Comparison of ENCODE assay signal across 8 cellular contexts in genomic region chrX:70289793-70290770, GRCh38. TPM values are rescaled to one million over a fixed set of nuclear protein-coding genes. Genes with fewer than 3 reads are reported as not detected.
A peak's percentile ranks its signal among the peaks of the same experiment; 100 is the strongest.
DNase-seq lines count a peak whose midpoint lies in the region; ATAC-seq and TF ChIP-seq lines count a peak whose summit lies in the region.

Gene KIF4A (plus strand): TSS chrX:70290104. CDS start chrX:70290459, 355 bp downstream.
Gene PDZD11 (minus strand): TSS chrX:70289927. CDS start chrX:70289341, 586 bp downstream.

- H3K27ac Mint-ChIP-seq in activated B cell treated with CpG ODN at 0.5 μM for 24 hours: peak within 1 kb of the TSS; percentile 72

- H3K27ac ChIP-seq in caudate nucleus (ENCODE audit: low read depth, low read length): peak within 1 kb of the TSS; percentile 24

- H3K4me1 Mint-ChIP-seq in activated B cell treated with CpG ODN at 0.5 μM for 24 hours: peaks cover 13% of the 10 kb centered on the region

- POLR2A ChIA-PET in AG04449 (lab: Yijun Ruan, JAX): interaction anchor here (1.0 kb wide), 1 partner anchor 12 kb away, joined by 3 read pairs; no protein-coding TSS in a partner anchor
- POLR2A ChIA-PET in activated B cell treated with CpG ODN at 0.5 μM for 24 hours (lab: Charles Lee): interaction anchor here (0.6 kb wide), 1 partner anchor 159 kb away, joined by 3 read pairs; no protein-coding TSS in a partner anchor

- CTCF ChIA-PET in AG04449 (lab: Yijun Ruan, JAX) (interaction anchor here (1.1 kb wide), 1 partner anchor 10 kb away, joined by 4 read pairs; no protein-coding TSS in a partner anchor), activated B cell treated with CpG ODN at 0.5 μM for 24 hours (lab: Charles Lee) (interaction anchor here (0.6 kb wide), 1 partner anchor 149 kb away, joined by 3 read pairs; no protein-coding TSS in a partner anchor)

- intact Hi-C loops in activated B cell treated with CpG ODN at 0.5 μM for 24 hours (cut with micrococcal nuclease): loop anchor here (1.0 to 2.0 kb wide), 3 partner anchors 47 to 157 kb away; partner anchors contain the start of gene IGBP1

- ATAC-seq in GM18861 (IDR thresholded peaks at IDR 0.05; ENCODE audit: unreplicated experiment) (peak; percentile 92), HG03095 (IDR thresholded peaks at IDR 0.05; ENCODE audit: unreplicated experiment) (peak; percentile 95), activated B cell treated with CpG ODN at 0.5 μM for 24 hours (ENCODE audit: low read depth) (peak; percentile 100)

- peak within 1 kb of the TSS; percentile 76 for H3K4me3 ChIP-seq in AG04449 (ENCODE audit: low read depth, low read length)

- H3K9me3 Mint-ChIP-seq in activated B cell treated with CpG ODN at 0.5 μM for 24 hours: no peaks in the 10 kb centered on the region

- TF ChIP-seq CTCF in AG04449 (IDR thresholded peaks at IDR 0.05; ENCODE audit: insufficient read depth, low read length, missing control alignments) (no peak), activated B cell treated with CpG ODN at 0.5 μM for 24 hours (IDR thresholded peaks at IDR 0.05) (no peak)

- peak within 1 kb of the TSS; percentile 86 for H3K4me3 Mint-ChIP-seq in activated B cell treated with CpG ODN at 0.5 μM for 24 hours

- DNase-seq in AG04449 (ENCODE audit: low read depth, low spot score) (no peak), NCI-H2196 (lab: John Stamatoyannopoulos, UW; ENCODE audit: unreplicated experiment) (peak; percentile 78), activated B cell treated with CpG ODN at 0.5 μM for 24 hours (peak; percentile 67), caudate nucleus (lab: John Stamatoyannopoulos, UW) (peak in 59 of 61 donors; percentile 1 to 75 (median 44)), iris pigment epithelial cell (ENCODE audit: low read depth) (peak; percentile 83)
- DNase-seq in stimulated activated CD4-positive, alpha-beta T cell treated with anti-CD3 and anti-CD28 coated beads, Interleukin-12 subunit alpha, Interleukin-12 subunit beta, amount 100 ng/mL, for 4 hours: peak; percentile 60

- no peaks in the 10 kb centered on the region for H3K27me3 Mint-ChIP-seq in activated B cell treated with CpG ODN at 0.5 μM for 24 hours

- H3K36me3 Mint-ChIP-seq in activated B cell treated with CpG ODN at 0.5 μM for 24 hours (ENCODE audit: low read depth): peaks cover 21% of the 10 kb centered on the region

RNA-seq across cellular contexts. Expression of gene KIF4A, which starts in this region (rescaled TPM):
- total RNA-seq in activated B cell treated with CpG ODN at 0.5 μM for 24 hours: 0.49 TPM in 2 replicates

RNA-seq across cellular contexts. Expression of gene PDZD11, which starts in this region (rescaled TPM):
- 17.1 and 18.5 TPM in 2 replicates for total RNA-seq in activated B cell treated with CpG ODN at 0.5 μM for 24 hours
